In genomic region chr19:54424660-54425381, GRCh38 we compare ENCODE assay signal across 26 cellular contexts. TPM values are rescaled to one million over a fixed set of nuclear protein-coding genes. Genes with fewer than 3 reads are reported as not detected.
"Had no signal": no experiment of that assay in that cellular context is flagged by ENCODE, and none has a peak within 500 bp of the region (broad histone marks: within the 10 kb centered on the region; RNA-seq: fewer than 3 reads in every experiment).

No MANE protein-coding gene starts in this region.

- H3K27ac Mint-ChIP-seq: naive thymus-derived CD4-positive, alpha-beta T cell had no signal

- H3K36me3 ChIP-seq: esophagus muscularis mucosa, gastrocnemius medialis, heart right ventricle, sigmoid colon had no signal

- H3K9me3 ChIP-seq: esophagus muscularis mucosa, gastrocnemius medialis, heart right ventricle, sigmoid colon had no signal

- ATAC-seq: gastrocnemius medialis; heart right ventricle; left lobe of liver; naive thymus-derived CD4-positive, alpha-beta T cell; stimulated activated naive B cell treated with anti-CD40 and anti-IgM and Interleukin-4, amounts not matched to agents 10 μg/mL and 1 μg/mL and 100 μg/mL, for 72 hours; stimulated activated naive CD8-positive, alpha-beta T cell treated with anti-CD3 and anti-CD28 coated beads, Interleukin-15, amount 100 ng/mL, for 72 hours had no signal

- H3K27ac ChIP-seq: epithelial cell of prostate, esophagus muscularis mucosa, gastrocnemius medialis, heart right ventricle, parathyroid adenoma, sigmoid colon, skin epidermis had no signal

- H3K36me3 Mint-ChIP-seq: naive thymus-derived CD4-positive, alpha-beta T cell; stimulated activated naive B cell treated with anti-CD40 and anti-IgM and Interleukin-4, amounts not matched to agents 10 μg/mL and 1 μg/mL and 100 μg/mL, for 72 hours had no signal

- H3K79me2 ChIP-seq: parathyroid adenoma had no signal

- H2AFZ ChIP-seq: parathyroid adenoma had no signal

- H3K4me3 ChIP-seq: esophagus muscularis mucosa, gastrocnemius medialis, heart right ventricle, sigmoid colon, skin epidermis had no signal

- DNase-seq: cortex of kidney; effector memory CD4-positive, alpha-beta T cell; gastrocnemius medialis; heart right ventricle; hypothalamus; kidney glomerular epithelial cell; mammary epithelial cell; naive thymus-derived CD4-positive, alpha-beta T cell; occipital lobe; sigmoid colon; stimulated activated CD4-positive, alpha-beta T cell treated with anti-CD3 and anti-CD28 coated beads, Interleukin-2, amount 100 ng/mL, for 24 hours; stimulated activated CD4-positive, alpha-beta T cell treated with anti-CD3 and anti-CD28 coated beads, Interleukin-4, amount 100 ng/mL, for 4 hours; stimulated activated naive B cell treated with anti-CD40 and anti-IgM and Interleukin-4, amounts not matched to agents 10 μg/mL and 1 μg/mL and 100 μg/mL, for 72 hours; stimulated activated naive CD8-positive, alpha-beta T cell treated with anti-CD3 and anti-CD28 coated beads, Interleukin-15, amount 100 ng/mL, for 72 hours; trophoblast cell had no signal

- H3K4me1 ChIP-seq: gastrocnemius medialis, parathyroid adenoma had no signal

- H3K9me3 Mint-ChIP-seq: stimulated activated naive B cell treated with anti-CD40 and anti-IgM and Interleukin-4, amounts not matched to agents 10 μg/mL and 1 μg/mL and 100 μg/mL, for 72 hours; stimulated activated naive CD8-positive, alpha-beta T cell treated with anti-CD3 and anti-CD28 coated beads, Interleukin-15, amount 100 ng/mL, for 72 hours had no signal

- H3K4me3 Mint-ChIP-seq: naive thymus-derived CD4-positive, alpha-beta T cell; stimulated activated naive B cell treated with anti-CD40 and anti-IgM and Interleukin-4, amounts not matched to agents 10 μg/mL and 1 μg/mL and 100 μg/mL, for 72 hours; stimulated activated naive CD8-positive, alpha-beta T cell treated with anti-CD3 and anti-CD28 coated beads, Interleukin-15, amount 100 ng/mL, for 72 hours had no signal

RNA-seq across cellular contexts. Expression of gene TTYH1, which starts 9.6 kb away (rescaled TPM):
- total RNA-seq: chondrocyte, fibroblast of villous mesenchyme, mesenteric fat pad, pulmonary artery endothelial cell had no signal
- polyA plus RNA-seq: mammary epithelial cell had no signal

RNA-seq across cellular contexts. Expression of gene CDC42EP5, which starts 48.3 kb away (rescaled TPM):
- total RNA-seq: mononuclear cell; naive thymus-derived CD4-positive, alpha-beta T cell had no signal
- polyA plus RNA-seq: naive thymus-derived CD4-positive, alpha-beta T cell; neural cell had no signal
